Comparison of ENCODE assay signal across 14 cellular contexts in genomic region chr2:121804997-121805766, GRCh38. TPM values are rescaled to one million over a fixed set of nuclear protein-coding genes. Genes with fewer than 3 reads are reported as not detected.
DNase-seq lines count a peak whose midpoint lies in the region; ATAC-seq and TF ChIP-seq lines count a peak whose summit lies in the region.
"Had no signal": no experiment of that assay in that cellular context is flagged by ENCODE, and none has a peak within 500 bp of the region (broad histone marks: within the 10 kb centered on the region; RNA-seq: fewer than 3 reads in every experiment).

No MANE protein-coding gene starts in this region.

- 74 to 86% methylated on average over 3 of the region's 3 CpGs for WGBS in heart right ventricle, 2 donors

- H3K4me3 ChIP-seq in H7 (ENCODE audit: insufficient read depth, low read depth, low read length) (no peak overlapping the region), heart right ventricle (no peak overlapping the region)
- H3K4me3 ChIP-seq: mucosa of descending colon, sigmoid colon had no signal

- peaks cover 0 to 4% (median 0%) of the 10 kb centered on the region in 9 donors for H3K4me1 ChIP-seq in heart right ventricle
- H3K4me1 ChIP-seq: sigmoid colon had no signal

- H3K27me3 Mint-ChIP-seq in endothelial cell (ENCODE audit: unreplicated experiment) (peaks cover 4% of the 10 kb centered on the region), osteocyte (ENCODE audit: unreplicated experiment) (peaks cover 33% of the 10 kb centered on the region)

- H3K27me3 ChIP-seq in H7 (ENCODE audit: control insufficient read depth, insufficient read depth, low read length) (no peaks in the 10 kb centered on the region), heart right ventricle (peaks cover 0 to 5% (median 0%) of the 10 kb centered on the region in 7 donors)
- H3K27me3 ChIP-seq: sigmoid colon had no signal

- peaks cover 7% of the 10 kb centered on the region for H3K9me3 Mint-ChIP-seq in endothelial cell (ENCODE audit: unreplicated experiment)
- peaks cover 8% of the 10 kb centered on the region for H3K9me3 Mint-ChIP-seq in osteocyte (ENCODE audit: unreplicated experiment)

- in situ Hi-C loops in GM13977 (cut with MboI; ENCODE audit: low pct_unique_long_range_greater_than_20kb, low sequenced_read_pairs, unreplicated experiment) = no loop called here

- no peak for ATAC-seq in heart right ventricle
- ATAC-seq: HCT116, left lobe of liver, mucosa of descending colon had no signal

- H3K4me1 Mint-ChIP-seq in endothelial cell (ENCODE audit: unreplicated experiment) = peaks cover 39% of the 10 kb centered on the region
- no peaks in the 10 kb centered on the region for H3K4me1 Mint-ChIP-seq in osteocyte (ENCODE audit: unreplicated experiment)

- H3K27ac Mint-ChIP-seq in endothelial cell (ENCODE audit: unreplicated experiment) (peak overlapping the region; percentile 87), osteocyte (ENCODE audit: unreplicated experiment) (no peak overlapping the region)

- intact Hi-C loops in heart right ventricle (cut with DNase I) = no loop called here

- H3K9me3 ChIP-seq in heart right ventricle = peaks cover 0 to 25% (median 11%) of the 10 kb centered on the region in 11 donors
- H3K9me3 ChIP-seq: mucosa of descending colon had no signal

- TF ChIP-seq CTCF in GM13977 (IDR thresholded peaks at IDR 0.05; ENCODE audit: extremely low read depth, insufficient read depth, missing control alignments) (no peak), endothelial cell (IDR thresholded peaks at IDR 0.05; ENCODE audit: unreplicated experiment) (no peak), osteocyte (IDR thresholded peaks at IDR 0.05) (no peak), heart right ventricle (IDR thresholded peaks at IDR 0.05) (no peak)

- H3K36me3 Mint-ChIP-seq in endothelial cell (ENCODE audit: low read depth, unreplicated experiment) (no peaks in the 10 kb centered on the region), osteocyte (ENCODE audit: unreplicated experiment) (no peaks in the 10 kb centered on the region)

- no peaks in the 10 kb centered on the region for H3K36me3 ChIP-seq in H7 (replicated peaks; ENCODE audit: control insufficient read depth, insufficient read depth, low read length)
- H3K36me3 ChIP-seq in heart right ventricle = no peaks in the 10 kb centered on the region
- H3K36me3 ChIP-seq: sigmoid colon had no signal

- DNase-seq in GM13977 (ENCODE audit: low spot score) (peak; percentile 38), H7 (peak; percentile 46), NCI-H510A (lab: John Stamatoyannopoulos, UW) (peak; percentile 23), endothelial cell (ENCODE audit: low spot score) (no peak), osteocyte (ENCODE audit: extremely low spot score, unreplicated experiment) (no peak), heart right ventricle (no peak), NCI-H2171 treated with DMSO at 0.1 percent for 48 hours (lab: John Stamatoyannopoulos, UW) (no peak)
- DNase-seq: activated CD4-positive, alpha-beta T cell treated with anti-CD3 and anti-CD28 coated beads for 48 hours; activated T-cell treated with anti-CD3 and anti-CD28 coated beads for 4 hours; mucosa of descending colon; nucleus accumbens; sigmoid colon had no signal

- no peak overlapping the region for H3K27ac ChIP-seq in heart right ventricle
- H3K27ac ChIP-seq: sigmoid colon had no signal

- H3K4me3 Mint-ChIP-seq in endothelial cell (ENCODE audit: unreplicated experiment) (no peak overlapping the region), osteocyte (ENCODE audit: unreplicated experiment) (no peak overlapping the region)

RNA-seq across cellular contexts. Expression of gene TSN, which starts 49.7 kb away (rescaled TPM):
- 66.9 and 77.8 TPM in 2 replicates for total RNA-seq in H7 (2014; rRNA removed; shearing (Covaris generic))
- total RNA-seq in endothelial cell (ENCODE audit: unreplicated experiment) = 264 TPM
- total RNA-seq in osteocyte = 61.4 and 68.6 TPM in 2 replicates
- total RNA-seq in heart right ventricle = 10 to 100 TPM; 32.5 to 54.4 (median 48.7) TPM
- polyA plus RNA-seq in heart right ventricle = 10 to 100 TPM; 15.3 to 25.8 TPM

Comparison
In these comparisons a context has a peak if more than half of its experiments do, and no peak if none do; other contexts are left out.
1. DNase-seq: peak in GM13977 (single experiment), H7 (single experiment) and NCI-H510A (single experiment); none in endothelial cell (single experiment), osteocyte (single experiment), heart right ventricle (0 of 2) and NCI-H2171 treated with DMSO at 0.1 percent for 48 hours (single experiment).